ENCODE assay signal across 20 cellular contexts in genomic region chr18:62354171-62354570, GRCh38. TPM values are rescaled to one million over a fixed set of nuclear protein-coding genes. Genes with fewer than 3 reads are reported as not detected.
A peak's percentile ranks its signal among the peaks of the same experiment; 100 is the strongest.
DNase-seq lines count a peak whose midpoint lies in the region; ATAC-seq and TF ChIP-seq lines count a peak whose summit lies in the region.
"Had no signal": no experiment of that assay in that cellular context is flagged by ENCODE, and none has a peak within 500 bp of the region (broad histone marks: within the 10 kb centered on the region; RNA-seq: fewer than 3 reads in every experiment).

No MANE protein-coding gene starts in this region.

- H3K27me3 ChIP-seq in HUES48 (ENCODE audit: control insufficient read depth, insufficient read depth, low read length): no peaks in the 10 kb centered on the region
- H3K27me3 ChIP-seq in neural progenitor cell: no peaks in the 10 kb centered on the region
- H3K27me3 ChIP-seq: Peyer's patch had no signal

- DNase-seq in WTC11 (ENCODE audit: low spot score) (no peak), neural progenitor cell (ENCODE audit: low spot score) (no peak), NCI-H748 treated with DMSO at 0.1 percent for 48 hours (lab: John Stamatoyannopoulos, UW) (no peak)
- DNase-seq: CD4-positive, alpha-beta T cell; COR-L47; DMS 273 treated with DMSO at 0.1 percent for 48 hours; DND-41; HFFc6; MM.1S; NCI-H1105 treated with DMSO at 0.1 percent for 48 hours; NCI-H2029 treated with DMSO at 0.1 percent for 48 hours; NCI-H226; NCI-H510A treated with DMSO at 0.1 percent for 48 hours; NCI-H82; Peyer's patch had no signal

- no peaks in the 10 kb centered on the region for H3K9me3 Mint-ChIP-seq in WTC11
- no peaks in the 10 kb centered on the region for H3K9me3 Mint-ChIP-seq in neural progenitor cell
- H3K9me3 Mint-ChIP-seq: CD4-positive, alpha-beta T cell; HFFc6 had no signal

- ATAC-seq in WTC11 (peak; percentile 47), GM19397 (IDR thresholded peaks at IDR 0.05; ENCODE audit: unreplicated experiment) (no peak), GM21528 (IDR thresholded peaks at IDR 0.05; ENCODE audit: low FRiP score, unreplicated experiment) (no peak), HG03457 (IDR thresholded peaks at IDR 0.05; ENCODE audit: unreplicated experiment) (no peak)
- ATAC-seq: SK-N-SH treated with all-trans-retinoic acid at 6 μM for 48 hours had no signal

- H3K4me3 Mint-ChIP-seq in WTC11: no peak overlapping the region
- H3K4me3 Mint-ChIP-seq in neural progenitor cell: no peak overlapping the region
- H3K4me3 Mint-ChIP-seq: CD4-positive, alpha-beta T cell; HFFc6 had no signal

- H3K36me3 Mint-ChIP-seq in WTC11 (no peaks in the 10 kb centered on the region), neural progenitor cell (no peaks in the 10 kb centered on the region)

- peak overlapping the region; percentile 15 for H2AFZ ChIP-seq in neural progenitor cell (replicated peaks)

- TF ChIP-seq CTCF in WTC11 (IDR thresholded peaks at IDR 0.05): no peak
- no peak for TF ChIP-seq CTCF in neural progenitor cell (IDR thresholded peaks at IDR 0.05)

- no peaks in the 10 kb centered on the region for H3F3A ChIP-seq in neural progenitor cell (ENCODE audit: low read depth)

- no peaks in the 10 kb centered on the region for H4K20me1 ChIP-seq in neural progenitor cell (ENCODE audit: low read depth)

- H3K27ac Mint-ChIP-seq in WTC11 (0 out of 2 replicates have a peak overlapping the region, but pooled peaks have one; percentile 4), neural progenitor cell (no peak overlapping the region)
- H3K27ac Mint-ChIP-seq: CD4-positive, alpha-beta T cell; HFFc6 had no signal

- H3K4me1 Mint-ChIP-seq in WTC11 (peaks cover 30% of the 10 kb centered on the region), neural progenitor cell (peaks cover 11% of the 10 kb centered on the region)

- POLR2A ChIA-PET in WTC11 (lab: Charles Lee): no interaction called here

- H3K4me1 ChIP-seq in HUES48 (ENCODE audit: control insufficient read depth, insufficient read depth, low read length) (0 out of 2 replicates have a peak, but pooled peaks cover 4% of the 10 kb centered on the region), neural progenitor cell (no peaks in the 10 kb centered on the region)
- H3K4me1 ChIP-seq: Peyer's patch had no signal

- H3K4me2 ChIP-seq in neural progenitor cell: no peak overlapping the region

- H3K27ac ChIP-seq in HUES48 (ENCODE audit: low read depth, low read length) (no peak overlapping the region), neural progenitor cell (no peak overlapping the region)
- H3K27ac ChIP-seq: Peyer's patch had no signal

- H3K4me3 ChIP-seq in HUES48 (ENCODE audit: low read depth, low read length): no peak overlapping the region
- H3K4me3 ChIP-seq in neural progenitor cell: no peak overlapping the region
- H3K4me3 ChIP-seq: Peyer's patch had no signal

- H3K36me3 ChIP-seq in HUES48 (ENCODE audit: control insufficient read depth, insufficient read depth, low read length) (peaks cover 8% of the 10 kb centered on the region; the same call in 1 of the 2 replicates), neural progenitor cell (no peaks in the 10 kb centered on the region)
- H3K36me3 ChIP-seq: Peyer's patch had no signal

- H3K27me3 Mint-ChIP-seq in WTC11 (ENCODE audit: low read depth) (no peaks in the 10 kb centered on the region), neural progenitor cell (ENCODE audit: insufficient read depth, low read depth) (peaks cover under 1% of the 10 kb centered on the region)
- H3K27me3 Mint-ChIP-seq: CD4-positive, alpha-beta T cell had no signal

- H3K79me2 ChIP-seq in neural progenitor cell (ENCODE audit: low read depth): no peaks in the 10 kb centered on the region

- CTCF ChIA-PET in WTC11 (lab: Charles Lee): no interaction called here

- no peaks in the 10 kb centered on the region for H3K9me3 ChIP-seq in HUES48 (ENCODE audit: control insufficient read depth, insufficient read depth, low read length)
- no peaks in the 10 kb centered on the region for H3K9me3 ChIP-seq in neural progenitor cell (ENCODE audit: low read depth)
- H3K9me3 ChIP-seq: Peyer's patch had no signal

- H3K9ac ChIP-seq in HUES48 (ENCODE audit: low read depth, low read length) (0 out of 2 replicates have a peak overlapping the region, but pooled peaks have one; percentile 0), neural progenitor cell (no peak overlapping the region)

TF ChIP-seq in WTC11, 78 proteins besides CTCF, POLR2A, EP300 and RAD21 (continues in another document):
- TF ChIP-seq ESRRA (CRISPR knock-in tag; IDR thresholded peaks at IDR 0.05; ENCODE audit: borderline replicate concordance) (no peak), ATF2 (CRISPR knock-in tag; IDR thresholded peaks at IDR 0.05; ENCODE audit: borderline replicate concordance, low read depth) (no peak), ATF3 (CRISPR knock-in tag; conservative IDR thresholded peaks at IDR 0.05) (no peak), ZNF281 (CRISPR knock-in tag; IDR thresholded peaks at IDR 0.05) (no peak), SMAD4 (CRISPR knock-in tag; IDR thresholded peaks at IDR 0.05) (no peak), ARID4B (CRISPR knock-in tag; IDR thresholded peaks at IDR 0.05; ENCODE audit: borderline replicate concordance) (no peak)

RNA-seq across cellular contexts. Expression of gene TNFRSF11A, which starts 29.1 kb away (rescaled TPM):
- total RNA-seq in WTC11 (2021) (3.9 to 4.9 TPM (median 4.7 TPM) in 3 replicates), neural progenitor cell (ENCODE audit: low replicate concordance) (0.47 and 1.1 TPM in 2 replicates)
